Comparison of ENCODE assay signal across 8 cellular contexts in the genomic region with DNA sequence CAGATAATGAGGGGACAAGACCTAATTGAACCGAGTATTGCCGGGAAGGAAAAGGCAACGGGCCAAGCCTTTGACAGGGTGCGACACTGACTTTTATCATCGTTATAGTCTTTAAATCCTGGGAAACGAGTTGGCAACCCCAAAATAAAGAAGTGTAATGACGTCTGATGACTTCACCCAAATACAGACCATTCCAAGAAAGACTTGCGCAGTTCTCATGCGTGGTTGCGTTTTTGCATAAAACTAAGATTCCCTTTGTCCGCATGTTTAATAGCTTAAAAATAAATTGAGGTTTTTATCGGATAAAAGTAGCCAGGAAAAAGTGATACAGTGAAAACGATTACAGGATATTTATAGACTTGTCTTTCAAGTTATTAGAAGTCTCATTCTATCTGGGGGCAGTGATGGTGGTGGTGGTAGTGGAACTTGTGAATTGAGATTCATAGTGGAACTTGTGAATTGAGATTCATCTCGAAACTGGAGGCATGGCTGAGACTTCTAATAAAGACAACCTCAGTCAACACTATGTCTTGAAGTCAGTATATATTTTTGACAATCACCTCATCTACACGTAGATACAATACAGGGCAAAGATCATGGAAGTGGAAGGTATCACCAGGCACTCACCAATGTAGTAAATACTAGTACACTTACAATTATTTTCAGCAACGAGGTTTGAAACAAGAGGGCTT.
A peak's percentile ranks its signal among the peaks of the same experiment; 100 is the strongest.
DNase-seq lines count a peak whose midpoint lies in the region; ATAC-seq and TF ChIP-seq lines count a peak whose summit lies in the region.

No MANE protein-coding gene starts in this region.

- no peaks in the 10 kb centered on the region for H3K36me3 Mint-ChIP-seq in nephron (ENCODE audit: low read depth)

- peaks cover 8% of the 10 kb centered on the region for H3K4me1 Mint-ChIP-seq in nephron

- H3K4me1 ChIP-seq in HAP-1 (peaks cover 16% of the 10 kb centered on the region), RWPE2 (ENCODE audit: insufficient read depth, poor library complexity, severe bottlenecking) (peaks cover 24% of the 10 kb centered on the region), duodenal mucosa (ENCODE audit: control insufficient read depth in 1 of 2, insufficient read depth in 2 of 2, low read length in 2 of 2) (peaks cover 6 to 39% of the 10 kb centered on the region in 2 donors)

- H3K27ac Mint-ChIP-seq in nephron = peak overlapping the region; percentile 86 to 96 (median 96)

- peak overlapping the region; percentile 95 to 99 (median 96) for H3K4me3 Mint-ChIP-seq in nephron

- no peak for TF ChIP-seq CTCF in GM12864 (IDR thresholded peaks at IDR 0.05; ENCODE audit: low read depth, low read length, missing control alignments)
- no peak for TF ChIP-seq CTCF in RWPE2 (IDR thresholded peaks at IDR 0.05; ENCODE audit: poor library complexity, severe bottlenecking)
- TF ChIP-seq CTCF in nephron (IDR thresholded peaks at IDR 0.05; ENCODE audit: unreplicated experiment in 3 of 3) = no peak

- H3K9me3 ChIP-seq in HAP-1 (no peaks in the 10 kb centered on the region), RWPE2 (ENCODE audit: severe bottlenecking) (no peaks in the 10 kb centered on the region), duodenal mucosa (ENCODE audit: control insufficient read depth in 1 of 2, low read length in 2 of 2) (no peaks in the 10 kb centered on the region)

- H3K27ac ChIP-seq in RWPE2 (ENCODE audit: poor library complexity, severe bottlenecking) (peak overlapping the region; percentile 88), duodenal mucosa (ENCODE audit: low read depth, low read length) (peak overlapping the region; percentile 98)

- ATAC-seq in RWPE2 (ENCODE audit: low read depth) (no peak), GM19328 (IDR thresholded peaks at IDR 0.05; ENCODE audit: unreplicated experiment) (no peak), HG02970 (IDR thresholded peaks at IDR 0.05; ENCODE audit: low FRiP score, unreplicated experiment) (no peak)

- no peaks in the 10 kb centered on the region for H3K36me3 ChIP-seq in HAP-1 (replicated peaks)
- H3K36me3 ChIP-seq in RWPE2 (ENCODE audit: low read depth) = peaks cover 6% of the 10 kb centered on the region; the same call in 1 of the 2 replicates
- H3K36me3 ChIP-seq in duodenal mucosa (ENCODE audit: control insufficient read depth in 1 of 2, insufficient read depth in 2 of 2, low read length in 2 of 2) = no peaks in the 10 kb centered on the region

- H3K27me3 ChIP-seq in HAP-1 (ENCODE audit: low read depth) (peaks cover 4% of the 10 kb centered on the region; the same call in 1 of the 2 replicates), RWPE2 (ENCODE audit: insufficient read depth, poor library complexity, severe bottlenecking) (no peaks in the 10 kb centered on the region), duodenal mucosa (ENCODE audit: control insufficient read depth in 1 of 2, insufficient read depth in 2 of 2, low read length in 2 of 2) (no peaks in the 10 kb centered on the region)

- no peaks in the 10 kb centered on the region for H3K27me3 Mint-ChIP-seq in nephron (ENCODE audit: low read depth)

- H3K9ac ChIP-seq in duodenal mucosa (ENCODE audit: low read depth in 1 of 2, low read length in 2 of 2) = peak overlapping the region; percentile 91 to 99

- peak overlapping the region; percentile 76 for H3K4me3 ChIP-seq in GM12864 (ENCODE audit: low read depth, low read length)
- peak overlapping the region; percentile 73 for H3K4me3 ChIP-seq in HAP-1
- H3K4me3 ChIP-seq in RWPE2 (ENCODE audit: severe bottlenecking) = peak overlapping the region; percentile 92
- H3K4me3 ChIP-seq in duodenal mucosa (ENCODE audit: low read depth in 1 of 2, low read length in 2 of 2) = peak overlapping the region; percentile 83 to 96

- DNase-seq in GM12864 (ENCODE audit: low read depth) = peak; percentile 84
- no peak for DNase-seq in HAP-1 (ENCODE audit: low spot score in 2 of 2)
- no peak for DNase-seq in RWPE2 (ENCODE audit: low spot score)
- DNase-seq in HCEC 1CT = no peak

- H3K9me3 Mint-ChIP-seq in nephron = no peaks in the 10 kb centered on the region

- in situ Hi-C loops in HAP-1 (cut with MboI; ENCODE audit: low sequenced_read_pairs) = no loop called here
